Comparison of ENCODE assay signal across 27 cellular contexts in genomic region chr15:74470631-74471396, GRCh38.
"Had no signal": no experiment of that assay in that cellular context is flagged by ENCODE, and none has a peak within 500 bp of the region (broad histone marks: within the 10 kb centered on the region; RNA-seq: fewer than 3 reads in every experiment).

No MANE protein-coding gene starts in this region.

- H3K36me3 ChIP-seq: cardiac muscle cell, colonic mucosa had no signal

- ATAC-seq: activated CD4-positive, CD25-positive, alpha-beta regulatory T cell treated with anti-CD3 and anti-CD28 coated beads, Interleukin-2, amount 50 U/mL, for 24 hours; left lung; lower lobe of right lung; natural killer cell; right cardiac atrium had no signal

- H3K27ac ChIP-seq: ascending aorta, cardiac muscle cell, colonic mucosa, epithelial cell of prostate, esophagus squamous epithelium, left lung, lower lobe of right lung, neural progenitor cell, spleen, tibial nerve, VCaP had no signal

- H3K9ac ChIP-seq: neural progenitor cell had no signal

- DNase-seq: activated CD4-positive, alpha-beta memory T cell treated with anti-CD3 and anti-CD28 coated beads for 36 hours; activated CD4-positive, alpha-beta T cell treated with anti-CD3 and anti-CD28 coated beads, Interleukin-2, amount 10 ng/mL, durations not matched to agents 24 days and 14 days; activated CD8-positive, alpha-beta memory T cell treated with anti-CD3 and anti-CD28 coated beads, Interleukin-2, amount 50 U/mL, for 48 hours; activated gamma-delta T cell; activated naive CD4-positive, alpha-beta T cell treated with anti-CD3 and anti-CD28 coated beads, Interleukin-2, amount 10 ng/mL, durations not matched to agents 7 days and 5 days; activated naive CD8-positive, alpha-beta T cell treated with anti-CD3 and anti-CD28 coated beads, Interleukin-2, amount 10 ng/mL, durations not matched to agents 7 days and 5 days; activated T-cell treated with anti-CD3 and anti-CD28 coated beads, Interleukin-2, amount 50 U/mL, for 24 hours; cerebellar nuclear complex; colonic mucosa; effector CD8-positive, alpha-beta T cell; esophagus squamous epithelium; glutamatergic neuron; left lung; lower lobe of right lung; mesendoderm; natural killer cell; occipital lobe; right cardiac atrium; spleen; stimulated activated naive CD4-positive, alpha-beta T cell treated with Interleukin-2 at 50 U/mL for 16 hours had no signal

- H3K27me3 ChIP-seq: ascending aorta, cardiac muscle cell, colonic mucosa, esophagus squamous epithelium, left lung, neural progenitor cell, spleen, tibial nerve had no signal

- H3K4me1 ChIP-seq: ascending aorta, colonic mucosa, esophagus squamous epithelium, left lung, lower lobe of right lung, neural progenitor cell, spleen, tibial nerve had no signal

- H3K4me3 ChIP-seq: ascending aorta, cardiac muscle cell, colonic mucosa, esophagus squamous epithelium, left lung, lower lobe of right lung, neural progenitor cell, spleen, tibial nerve had no signal

- H3K9me3 ChIP-seq: ascending aorta, colonic mucosa, esophagus squamous epithelium, left lung, lower lobe of right lung, spleen, tibial nerve had no signal
